1 cellular context compared by ENCODE assay signal in genomic region chr20:33963756-33964155, GRCh38.
TF ChIP-seq lines count a peak whose summit lies in the region.

No MANE protein-coding gene starts in this region.

TF ChIP-seq in H1, 55 proteins besides CTCF, POLR2A, EP300 and RAD21:
- TF ChIP-seq CBX5 (IDR thresholded peaks at IDR 0.05; ENCODE audit: low read depth, low read length) (no peak), SAP30 (IDR thresholded peaks at IDR 0.05; ENCODE audit: insufficient read depth, insufficient replicate concordance, low read length) (no peak), GTF2F1 (IDR thresholded peaks at IDR 0.05; ENCODE audit: borderline replicate concordance, low read depth, low read length) (no peak), SP2 (IDR thresholded peaks at IDR 0.05; ENCODE audit: low read length) (no peak), SIRT6 (IDR thresholded peaks at IDR 0.05; ENCODE audit: low read length) (no peak), CTBP2 (IDR thresholded peaks at IDR 0.05; ENCODE audit: borderline replicate concordance, insufficient read depth, insufficient read length, low read length) (no peak), CBX8 (IDR thresholded peaks at IDR 0.05; ENCODE audit: borderline replicate concordance, low read depth, low read length) (no peak), POU5F1 (IDR thresholded peaks at IDR 0.05; ENCODE audit: low read depth, low read length) (no peak), BRCA1 (IDR thresholded peaks at IDR 0.05; ENCODE audit: low read depth, low read length) (no peak), CHD2 (IDR thresholded peaks at IDR 0.05; ENCODE audit: low read length) (no peak), SP1 (IDR thresholded peaks at IDR 0.05; ENCODE audit: low read depth, low read length) (no peak), TBP (IDR thresholded peaks at IDR 0.05; ENCODE audit: low read depth, low read length) (no peak), CHD1 (IDR thresholded peaks at IDR 0.05; ENCODE audit: low read depth, low read length) (no peak)
